In the genomic region with DNA sequence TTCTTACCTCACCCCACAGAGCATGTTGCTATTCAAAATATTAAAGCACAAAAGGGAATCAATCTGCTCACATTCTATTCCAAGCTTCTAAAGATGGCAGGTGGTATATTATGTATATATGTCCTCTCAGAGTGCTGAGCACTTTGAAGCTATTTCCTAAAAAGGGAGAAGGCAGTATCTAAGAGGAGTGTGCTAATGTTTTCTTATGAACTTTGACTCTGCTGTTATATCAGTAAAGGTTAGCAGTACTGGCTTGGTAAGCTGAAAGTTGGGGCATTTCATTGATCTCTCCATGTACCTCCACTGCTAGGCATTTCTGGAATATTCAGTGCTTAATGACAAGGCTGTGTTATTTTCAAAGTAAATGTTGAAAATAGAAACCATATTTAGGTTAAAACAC, we compare ENCODE assay signal across 21 cellular contexts.
"Had no signal": no experiment of that assay in that cellular context is flagged by ENCODE, and none has a peak within 500 bp of the region (broad histone marks: within the 10 kb centered on the region; RNA-seq: fewer than 3 reads in every experiment).

No MANE protein-coding gene starts in this region.

- H3K27ac ChIP-seq: WERI-Rb-1 had no signal

- H3K36me3 ChIP-seq: WERI-Rb-1 had no signal

- ATAC-seq: activated CD4-positive, alpha-beta T cell treated with anti-CD3 and anti-CD28 coated beads for 36 hours; PC-3 had no signal

- H3K4me3 Mint-ChIP-seq: activated CD4-positive, alpha-beta memory T cell treated with anti-CD3 and anti-CD28 coated beads, Interleukin-2, amount 10 ng/mL, durations not matched to agents 7 days and 5 days; activated CD4-positive, alpha-beta T cell treated with anti-CD3 and anti-CD28 coated beads for 36 hours; activated naive CD4-positive, alpha-beta T cell treated with anti-CD3 and anti-CD28 coated beads, Interleukin-2, amount 50 U/mL, for 24 hours; brain; central memory CD8-positive, alpha-beta T cell; T-helper 1 cell treated with Interleukin-12 subunit alpha and Interleukin-12 subunit beta and Interleukin-4 antibody, amounts not matched to agents 30 μg/mL and 1 μg/mL, for 36 hours had no signal

- H3K9me3 Mint-ChIP-seq: central memory CD8-positive, alpha-beta T cell had no signal

- H3K27ac Mint-ChIP-seq: activated CD4-positive, alpha-beta memory T cell treated with anti-CD3 and anti-CD28 coated beads, Interleukin-2, amount 10 ng/mL, durations not matched to agents 7 days and 5 days; activated CD4-positive, alpha-beta T cell treated with anti-CD3 and anti-CD28 coated beads for 36 hours; activated naive CD4-positive, alpha-beta T cell treated with anti-CD3 and anti-CD28 coated beads, Interleukin-2, amount 50 U/mL, for 24 hours; brain; T-helper 1 cell treated with Interleukin-12 subunit alpha and Interleukin-12 subunit beta and Interleukin-4 antibody, amounts not matched to agents 30 μg/mL and 1 μg/mL, for 36 hours had no signal

- H3K27me3 Mint-ChIP-seq: activated CD4-positive, alpha-beta memory T cell treated with anti-CD3 and anti-CD28 coated beads, Interleukin-2, amount 10 ng/mL, durations not matched to agents 7 days and 5 days; activated CD4-positive, alpha-beta T cell treated with anti-CD3 and anti-CD28 coated beads for 36 hours; activated naive CD4-positive, alpha-beta T cell treated with anti-CD3 and anti-CD28 coated beads, Interleukin-2, amount 50 U/mL, for 24 hours; central memory CD8-positive, alpha-beta T cell had no signal

- H3K4me1 Mint-ChIP-seq: brain had no signal

- DNase-seq: activated CD4-positive, alpha-beta memory T cell treated with anti-CD3 and anti-CD28 coated beads, Interleukin-2, amount 10 ng/mL, durations not matched to agents 7 days and 5 days; activated CD4-positive, alpha-beta T cell treated with anti-CD3 and anti-CD28 coated beads for 36 hours; activated CD4-positive, alpha-beta T cell treated with anti-CD3 and anti-CD28 coated beads, Interleukin-2, amount 50 U/mL, for 1 hour; activated naive CD4-positive, alpha-beta T cell; activated T-cell treated with anti-CD3 and anti-CD28 coated beads for 4 hours; activated T-cell treated with anti-CD3 and anti-CD28 coated beads, Interleukin-2, amount 50 U/mL, for 48 hours; amygdala; MM.1S; NCI-H1105 treated with DMSO at 0.1 percent for 48 hours; NCI-H1436 treated with DMSO at 0.1 percent for 48 hours; NCI-H187; NCI-H2081; NCI-H510A treated with DMSO at 0.1 percent for 48 hours; NCI-H69; PC-3; SHP77 treated with DMSO at 0.1 percent for 48 hours; WERI-Rb-1 had no signal
